9 cellular contexts compared by ENCODE assay signal in genomic region chr2:127674241-127675209, GRCh38. TPM values are rescaled to one million over a fixed set of nuclear protein-coding genes. Genes with fewer than 3 reads are reported as not detected.
A peak's percentile ranks its signal among the peaks of the same experiment; 100 is the strongest.
DNase-seq lines count a peak whose midpoint lies in the region; ATAC-seq, FAIRE-seq and TF ChIP-seq lines count a peak whose summit lies in the region.
"Had no signal": no experiment of that assay in that cellular context is flagged by ENCODE, and none has a peak within 500 bp of the region (broad histone marks: within the 10 kb centered on the region; RNA-seq: fewer than 3 reads in every experiment).

No MANE protein-coding gene starts in this region.

- H3K9me3 ChIP-seq in T-helper 17 cell (ENCODE audit: control insufficient read depth, low read length, poor library complexity, severe bottlenecking) = no peaks in the 10 kb centered on the region
- no peaks in the 10 kb centered on the region for H3K9me3 ChIP-seq in effector memory CD4-positive, alpha-beta T cell (ENCODE audit: control insufficient read depth, low read length)
- H3K9me3 ChIP-seq: neutrophil had no signal

- H3K4me3 ChIP-seq in effector memory CD4-positive, alpha-beta T cell (ENCODE audit: insufficient read depth, low read depth, low read length, poor library complexity, severe bottlenecking) = peak overlapping the region; percentile 39
- H3K4me3 ChIP-seq in urinary bladder (ENCODE audit: low read depth, low read length) = peak overlapping the region; percentile 73

- H3K4me1 ChIP-seq in effector memory CD4-positive, alpha-beta T cell (ENCODE audit: control insufficient read depth, insufficient read depth, low read length, poor library complexity, severe bottlenecking) = peaks cover 6% of the 10 kb centered on the region
- no peaks in the 10 kb centered on the region for H3K4me1 ChIP-seq in urinary bladder (ENCODE audit: insufficient read depth)

- H3K27ac ChIP-seq in effector memory CD4-positive, alpha-beta T cell (ENCODE audit: insufficient read depth, low read length, poor library complexity, severe bottlenecking) = no peak overlapping the region
- peak overlapping the region; percentile 51 for H3K27ac ChIP-seq in urinary bladder (ENCODE audit: low read depth)
- H3K27ac ChIP-seq: neutrophil had no signal

- 3% methylated on average over 72 of the region's 72 CpGs for WGBS in urinary bladder

- H3K4me3 Mint-ChIP-seq in T-helper 17 cell (peak overlapping the region; percentile 82), mesothelial cell of epicardium (peak overlapping the region; percentile 68)

- peaks cover 81% of the 10 kb centered on the region for H3K27me3 Mint-ChIP-seq in T-helper 17 cell
- H3K27me3 Mint-ChIP-seq in mesothelial cell of epicardium (ENCODE audit: low read depth) = peaks cover 68% of the 10 kb centered on the region

- TF ChIP-seq CTCF in mesothelial cell of epicardium (IDR thresholded peaks at IDR 0.05; ENCODE audit: unreplicated experiment) = no peak

- no peak for FAIRE-seq in GM12891 (lab: Jason Lieb, UNC)

- H3K36me3 ChIP-seq in effector memory CD4-positive, alpha-beta T cell (ENCODE audit: control insufficient read depth, insufficient read depth, low read length) = no peaks in the 10 kb centered on the region
- H3K36me3 ChIP-seq in urinary bladder (ENCODE audit: insufficient read depth) = no peaks in the 10 kb centered on the region
- H3K36me3 ChIP-seq: neutrophil had no signal

- H3K27ac Mint-ChIP-seq in T-helper 17 cell = peak overlapping the region; percentile 19
- peak overlapping the region; percentile 43 for H3K27ac Mint-ChIP-seq in mesothelial cell of epicardium

- peaks cover 19% of the 10 kb centered on the region for H3K27me3 ChIP-seq in effector memory CD4-positive, alpha-beta T cell (replicated peaks; ENCODE audit: control insufficient read depth, insufficient read depth, low read length, poor library complexity, severe bottlenecking)

- ATAC-seq in T-helper 17 cell (peak; percentile 59), GM21423 (IDR thresholded peaks at IDR 0.05; ENCODE audit: unreplicated experiment) (no peak), HG02852 (IDR thresholded peaks at IDR 0.05; ENCODE audit: unreplicated experiment) (no peak)

- DNase-seq in GM12891 (ENCODE audit: insufficient read length, low spot score) (peak; percentile 59), T-helper 17 cell (no peak), mesothelial cell of epicardium (ENCODE audit: low spot score in 2 of 2, unreplicated experiment in 2 of 2) (peak in 1 of 2 experiments; percentile 38), cerebellar nuclear complex (lab: John Stamatoyannopoulos, UW) (no peak)
- DNase-seq in effector memory CD4-positive, alpha-beta T cell = no peak

- H3K36me3 Mint-ChIP-seq in T-helper 17 cell (ENCODE audit: low read depth) = peaks cover 14% of the 10 kb centered on the region
- no peaks in the 10 kb centered on the region for H3K36me3 Mint-ChIP-seq in mesothelial cell of epicardium

- H3K4me1 Mint-ChIP-seq in T-helper 17 cell (peaks cover 16% of the 10 kb centered on the region), mesothelial cell of epicardium (peaks cover 11% of the 10 kb centered on the region)

- no peak for TF ChIP-seq POLR2A in GM12891 (IDR thresholded peaks at IDR 0.05; ENCODE audit: low read depth, low read length)

- H3K9me3 Mint-ChIP-seq in mesothelial cell of epicardium = peaks cover 5% of the 10 kb centered on the region

TF ChIP-seq in GM12891, 5 proteins besides CTCF, POLR2A, EP300 and RAD21:
- TF ChIP-seq PAX5 (IDR thresholded peaks at IDR 0.05; ENCODE audit: insufficient read depth, low read length, severe bottlenecking) (no peak), SPI1 (IDR thresholded peaks at IDR 0.05; ENCODE audit: low read depth, low read length) (no peak), POLR2AphosphoS5 (IDR thresholded peaks at IDR 0.05; ENCODE audit: low read depth, low read length) (no peak), POU2F2 (IDR thresholded peaks at IDR 0.05; ENCODE audit: low read depth, low read length) (no peak), TAF1 (IDR thresholded peaks at IDR 0.05; ENCODE audit: low read depth, low read length) (no peak)

RNA-seq across cellular contexts. Expression of gene LIMS2, which starts 0.8 kb away (rescaled TPM):
- 1.5 TPM for polyA plus RNA-seq in GM12891 (2012; ENCODE audit: low read depth, missing spikeins)
- total RNA-seq in T-helper 17 cell (1 to 10 TPM; 2.9 to 7.7 TPM), mesothelial cell of epicardium (11.9 to 13.0 TPM (median 11.9 TPM) in 3 replicates), urinary bladder (18.7 TPM)
- 346 TPM for polyA plus RNA-seq in urinary bladder

RNA-seq across cellular contexts. Expression of gene SFT2D3, which starts 26.8 kb away (rescaled TPM):
- polyA plus RNA-seq in GM12891 (2012; ENCODE audit: low read depth, missing spikeins) = not detected
- total RNA-seq in T-helper 17 cell (1 to 10 TPM; 5.9 to 6.0 TPM), mesothelial cell of epicardium (11.6 to 12.9 TPM (median 12.1 TPM) in 3 replicates), urinary bladder (7.2 TPM)
- polyA plus RNA-seq in urinary bladder = 5.5 TPM

RNA-seq across cellular contexts. Expression of gene GPR17, which starts 28.6 kb away (rescaled TPM):
- not detected for polyA plus RNA-seq in GM12891 (2012; ENCODE audit: low read depth, missing spikeins)
- total RNA-seq in T-helper 17 cell (not detected), mesothelial cell of epicardium (not detected in 3 replicates), urinary bladder (0.11 TPM)
- 0.47 TPM for polyA plus RNA-seq in urinary bladder
